In genomic region chr3:133295199-133295901, GRCh38 we compare ENCODE assay signal across 10 cellular contexts.
DNase-seq lines count a peak whose midpoint lies in the region; ATAC-seq and TF ChIP-seq lines count a peak whose summit lies in the region.
"Had no signal": no experiment of that assay in that cellular context is flagged by ENCODE, and none has a peak within 500 bp of the region (broad histone marks: within the 10 kb centered on the region; RNA-seq: fewer than 3 reads in every experiment).

No MANE protein-coding gene starts in this region.

- H3K9me3 ChIP-seq in PC-9 (ENCODE audit: insufficient read depth, low read depth) (no peaks in the 10 kb centered on the region), WERI-Rb-1 (ENCODE audit: severe bottlenecking) (no peaks in the 10 kb centered on the region)
- H3K9me3 ChIP-seq: upper lobe of left lung had no signal

- DNase-seq in DMS53 treated with DMSO at 0.1 percent for 48 hours (lab: John Stamatoyannopoulos, UW; ENCODE audit: unreplicated experiment) (peak; percentile 53), NCI-H2029 (lab: John Stamatoyannopoulos, UW) (peak; percentile 70), glomerular visceral epithelial cell (ENCODE audit: extremely low spot score) (peak; percentile 40), PC-9 (no peak), WERI-Rb-1 (no peak), hippocampal formation (lab: John Stamatoyannopoulos, UW) (no peak)
- DNase-seq: cerebellar nuclear complex, upper lobe of left lung had no signal

- ATAC-seq in GM19463 (IDR thresholded peaks at IDR 0.05; ENCODE audit: unreplicated experiment) (peak; percentile 82), GM21447 (IDR thresholded peaks at IDR 0.05; ENCODE audit: unreplicated experiment) (no peak)

- H3K4me1 ChIP-seq in PC-9 (replicated peaks; ENCODE audit: insufficient read depth): no peaks in the 10 kb centered on the region

- no peaks in the 10 kb centered on the region for H3K36me3 ChIP-seq in PC-9 (ENCODE audit: low read depth)
- H3K36me3 ChIP-seq in WERI-Rb-1: no peaks in the 10 kb centered on the region
- H3K36me3 ChIP-seq: upper lobe of left lung had no signal

- no peaks in the 10 kb centered on the region for H3F3A ChIP-seq in PC-9 (ENCODE audit: insufficient read depth, low read depth)

- TF ChIP-seq CTCF in PC-9 (conservative IDR thresholded peaks at IDR 0.05) (no peak), WERI-Rb-1 (IDR thresholded peaks at IDR 0.05; ENCODE audit: low read depth, low read length) (no peak)

- intact Hi-C loops in PC-9 (cut with micrococcal nuclease; ENCODE audit: unreplicated experiment): no loop called here

- peaks cover 12% of the 10 kb centered on the region; the same call in 1 of the 2 replicates for H3K27me3 ChIP-seq in PC-9 (ENCODE audit: insufficient read depth, low read depth)
- no peaks in the 10 kb centered on the region for H3K27me3 ChIP-seq in WERI-Rb-1 (ENCODE audit: insufficient read depth, low read depth, severe bottlenecking)
- H3K27me3 ChIP-seq: upper lobe of left lung had no signal

- H2AFZ ChIP-seq in PC-9: no peak overlapping the region

- BruUV-seq in PC-9 (replicated peaks; lab: Mats Ljungman, UMichigan): no TSS peak

- POLR2A ChIA-PET in PC-9 (lab: Charles Lee; ENCODE audit: unreplicated experiment): no interaction called here

- H3K79me2 ChIP-seq in PC-9 (ENCODE audit: low read depth): no peaks in the 10 kb centered on the region

- H3K27ac ChIP-seq in PC-9 (no peak overlapping the region), WERI-Rb-1 (no peak overlapping the region)
- H3K27ac ChIP-seq: upper lobe of left lung had no signal

- CTCF ChIA-PET in PC-9 (lab: Charles Lee): no interaction called here

- no peak overlapping the region for H3K4me3 ChIP-seq in PC-9
- no peak overlapping the region for H3K4me3 ChIP-seq in WERI-Rb-1 (ENCODE audit: low read depth, low read length)
- H3K4me3 ChIP-seq: upper lobe of left lung had no signal

- no peak overlapping the region for H3K4me2 ChIP-seq in PC-9

- no peaks in the 10 kb centered on the region for H3K9me2 ChIP-seq in PC-9 (ENCODE audit: insufficient read depth)

- no peaks in the 10 kb centered on the region for H4K20me1 ChIP-seq in PC-9 (ENCODE audit: insufficient read depth)

Comparison
In these comparisons a context has a peak if more than half of its experiments do, and no peak if none do; other contexts are left out.
1. DNase-seq: peak in DMS53 treated with DMSO at 0.1 percent for 48 hours (single experiment), NCI-H2029 (single experiment) and glomerular visceral epithelial cell (single experiment); none in PC-9 (0 of 2), WERI-Rb-1 (single experiment) and hippocampal formation (0 of 2).